Comparison of ENCODE assay signal across 1 cellular context in the genomic region with DNA sequence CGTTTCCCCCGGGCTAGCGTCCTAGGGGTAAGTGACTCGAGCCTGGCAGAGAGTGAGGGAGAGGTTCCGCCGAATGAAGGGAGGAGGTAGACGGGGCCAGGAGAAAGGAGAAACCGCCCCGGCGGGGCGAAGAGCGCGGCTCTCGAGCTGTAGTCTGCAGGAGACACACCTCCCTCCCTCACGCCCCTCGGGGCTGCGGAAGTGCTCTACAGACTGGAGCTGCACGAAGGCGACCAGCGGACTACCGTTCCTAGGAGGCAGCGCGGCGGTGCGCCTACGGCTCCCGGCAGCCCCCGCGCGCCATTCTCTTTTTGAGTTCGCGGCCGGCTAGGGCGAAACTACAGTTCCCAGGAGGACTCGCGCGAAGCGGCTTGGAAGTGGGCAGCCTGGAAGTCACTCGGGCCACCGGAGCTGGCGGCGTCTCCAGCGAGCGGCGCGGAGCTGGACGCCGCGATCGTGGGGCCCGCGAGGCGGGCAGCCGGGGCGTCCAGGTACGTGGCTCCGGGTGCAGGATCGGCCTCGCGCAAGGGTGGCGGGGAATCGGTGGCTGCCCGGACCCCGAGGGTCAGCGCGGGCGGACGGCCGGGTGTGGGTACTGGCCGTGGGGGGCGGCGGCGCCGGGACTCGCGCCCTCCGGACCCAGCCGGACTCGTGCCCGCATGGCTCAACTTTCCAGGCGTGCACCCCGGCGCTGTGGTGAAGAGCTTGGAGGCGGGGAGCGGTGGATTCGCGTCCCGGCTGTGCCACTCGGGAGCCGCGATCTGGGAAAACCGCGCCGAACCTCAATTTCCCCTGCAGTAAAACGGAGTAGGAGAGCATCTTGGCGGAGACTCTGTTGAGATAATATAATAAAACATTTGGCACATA.
TF ChIP-seq lines count a peak whose summit lies in the region.

A gene with protein sequence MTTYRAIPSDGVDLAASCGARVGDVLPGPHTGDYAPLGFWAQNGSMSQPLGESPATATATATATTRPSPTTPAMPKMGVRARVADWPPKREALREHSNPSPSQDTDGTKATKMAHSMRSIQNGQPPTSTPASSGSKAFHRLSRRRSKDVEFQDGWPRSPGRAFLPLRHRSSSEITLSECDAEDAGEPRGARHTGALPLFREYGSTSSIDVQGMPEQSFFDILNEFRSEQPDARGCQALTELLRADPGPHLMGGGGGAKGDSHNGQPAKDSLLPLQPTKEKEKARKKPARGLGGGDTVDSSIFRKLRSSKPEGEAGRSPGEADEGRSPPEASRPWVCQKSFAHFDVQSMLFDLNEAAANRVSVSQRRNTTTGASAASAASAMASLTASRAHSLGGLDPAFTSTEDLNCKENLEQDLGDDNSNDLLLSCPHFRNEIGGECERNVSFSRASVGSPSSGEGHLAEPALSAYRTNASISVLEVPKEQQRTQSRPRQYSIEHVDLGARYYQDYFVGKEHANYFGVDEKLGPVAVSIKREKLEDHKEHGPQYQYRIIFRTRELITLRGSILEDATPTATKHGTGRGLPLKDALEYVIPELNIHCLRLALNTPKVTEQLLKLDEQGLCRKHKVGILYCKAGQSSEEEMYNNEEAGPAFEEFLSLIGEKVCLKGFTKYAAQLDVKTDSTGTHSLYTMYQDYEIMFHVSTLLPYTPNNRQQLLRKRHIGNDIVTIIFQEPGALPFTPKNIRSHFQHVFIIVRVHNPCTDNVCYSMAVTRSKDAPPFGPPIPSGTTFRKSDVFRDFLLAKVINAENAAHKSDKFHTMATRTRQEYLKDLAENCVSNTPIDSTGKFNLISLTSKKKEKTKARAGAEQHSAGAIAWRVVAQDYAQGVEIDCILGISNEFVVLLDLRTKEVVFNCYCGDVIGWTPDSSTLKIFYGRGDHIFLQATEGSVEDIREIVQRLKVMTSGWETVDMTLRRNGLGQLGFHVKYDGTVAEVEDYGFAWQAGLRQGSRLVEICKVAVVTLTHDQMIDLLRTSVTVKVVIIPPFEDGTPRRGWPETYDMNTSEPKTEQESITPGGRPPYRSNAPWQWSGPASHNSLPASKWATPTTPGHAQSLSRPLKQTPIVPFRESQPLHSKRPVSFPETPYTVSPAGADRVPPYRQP (N-terminal part only) (plus strand): TSS at position 341 of the 867 bp plus-strand sequence. CDS start 174,358 bp downstream, outside the sequence.

TF ChIP-seq in K562, 482 proteins besides CTCF, POLR2A, EP300 and RAD21 (continued from another document and continues in another):
- TF ChIP-seq ZNF445 (CRISPR knock-in tag; IDR thresholded peaks at IDR 0.05; ENCODE audit: low read depth) (no peak), NR2C2 (CRISPR knock-in tag; IDR thresholded peaks at IDR 0.05) (0 out of 2 replicates have a peak, but pooled peaks have one; percentile 30), NR2C2 (tag; IDR thresholded peaks at IDR 0.05) (peak; percentile 88), ARID2 (IDR thresholded peaks at IDR 0.05) (no peak), MTA1 (IDR thresholded peaks at IDR 0.05; ENCODE audit: borderline replicate concordance) (no peak), ZNF324 (CRISPR knock-in tag; IDR thresholded peaks at IDR 0.05) (no peak), ZNF507 (tag; conservative IDR thresholded peaks at IDR 0.05) (no peak), CC2D1A (IDR thresholded peaks at IDR 0.05) (no peak), HCFC1 (IDR thresholded peaks at IDR 0.05; ENCODE audit: low read depth, low read length) (peak; percentile 99), CBX8 (IDR thresholded peaks at IDR 0.05; ENCODE audit: borderline replicate concordance, extremely low read depth, low read depth, low read length, poor library complexity, severe bottlenecking) (no peak), L3MBTL2 (IDR thresholded peaks at IDR 0.05) (peak; percentile 10), ESRRB (CRISPR knock-in tag; IDR thresholded peaks at IDR 0.05; ENCODE audit: borderline replicate concordance) (no peak), MECOM (CRISPR knock-in tag; IDR thresholded peaks at IDR 0.05) (no peak), CEBPB (tag; IDR thresholded peaks at IDR 0.05) (no peak), FOXJ2 (tag; IDR thresholded peaks at IDR 0.05) (0 out of 2 replicates have a peak, but pooled peaks have one; percentile 52), ZNF232 (CRISPR knock-in tag; IDR thresholded peaks at IDR 0.05) (no peak), SMARCC2 (IDR thresholded peaks at IDR 0.05; ENCODE audit: low read depth) (no peak), ZSCAN32 (CRISPR knock-in tag; IDR thresholded peaks at IDR 0.05) (no peak), RBM22 (IDR thresholded peaks at IDR 0.05; ENCODE audit: low read depth, low read length, poor library complexity, severe bottlenecking) (no peak), CAMTA2 (CRISPR knock-in tag; conservative IDR thresholded peaks at IDR 0.05) (no peak), NCOA6 (IDR thresholded peaks at IDR 0.05) (no peak), HIVEP1 (CRISPR knock-in tag; IDR thresholded peaks at IDR 0.05) (0 out of 2 replicates have a peak, but pooled peaks have one; percentile 13), ZNF41 (CRISPR knock-in tag; conservative IDR thresholded peaks at IDR 0.05) (no peak), FOSL1 (tag; conservative IDR thresholded peaks at IDR 0.05) (no peak), KLF6 (CRISPR knock-in tag; IDR thresholded peaks at IDR 0.05; ENCODE audit: borderline replicate concordance) (no peak), POLR2B (IDR thresholded peaks at IDR 0.05; ENCODE audit: low read depth, partially characterized antibody) (no peak), MTF1 (CRISPR knock-in tag; IDR thresholded peaks at IDR 0.05; ENCODE audit: borderline replicate concordance) (no peak), RUNX1 (IDR thresholded peaks at IDR 0.05; ENCODE audit: low read depth) (no peak), RBM15 (IDR thresholded peaks at IDR 0.05; ENCODE audit: insufficient read depth, low read length) (no peak), SP1 (CRISPR knock-in tag; IDR thresholded peaks at IDR 0.05) (no peak), XRCC5 (IDR thresholded peaks at IDR 0.05; ENCODE audit: low read depth, low read length) (peak; percentile 41; the same call in 1 of the 2 replicates), FOXK2 (conservative IDR thresholded peaks at IDR 0.05 in 1 of 2, IDR thresholded peaks at IDR 0.05 in 1 of 2; ENCODE audit: low read depth in 2 of 2) (no peak), ZNF263 (CRISPR knock-in tag; IDR thresholded peaks at IDR 0.05; ENCODE audit: borderline replicate concordance) (no peak), TAF9B (IDR thresholded peaks at IDR 0.05; ENCODE audit: partially characterized antibody) (no peak), TRIM24 (IDR thresholded peaks at IDR 0.05) (no peak), ZKSCAN8 (CRISPR knock-in tag; IDR thresholded peaks at IDR 0.05) (no peak), PRMT5 (CRISPR knock-in tag; IDR thresholded peaks at IDR 0.05) (no peak), ZNF589 (CRISPR knock-in tag; IDR thresholded peaks at IDR 0.05; ENCODE audit: low read depth) (peak; percentile 53; the same call in 1 of the 2 replicates), CXXC5 (CRISPR knock-in tag; IDR thresholded peaks at IDR 0.05) (peak; percentile 61), BCL6 (CRISPR knock-in tag; IDR thresholded peaks at IDR 0.05) (no peak), HDAC2 (IDR thresholded peaks at IDR 0.05) (peak; percentile 49; the same call in 1 of the 2 replicates), PHB (CRISPR knock-in tag; IDR thresholded peaks at IDR 0.05) (no peak), MAZ (CRISPR knock-in tag; conservative IDR thresholded peaks at IDR 0.05 in 1 of 2, IDR thresholded peaks at IDR 0.05 in 1 of 2) (peak; percentile 73 to 78), FOS (IDR thresholded peaks at IDR 0.05; ENCODE audit: extremely low read depth, insufficient read length) (no peak), FOXJ3 (CRISPR knock-in tag; IDR thresholded peaks at IDR 0.05) (no peak), CBFA2T3 (IDR thresholded peaks at IDR 0.05) (no peak), ZNF561 (CRISPR knock-in tag; conservative IDR thresholded peaks at IDR 0.05) (no peak), YBX1 (IDR thresholded peaks at IDR 0.05) (no peak), NFE2 (IDR thresholded peaks at IDR 0.05; ENCODE audit: low read depth) (no peak), LARP7 (IDR thresholded peaks at IDR 0.05) (no peak), PHB2 (IDR thresholded peaks at IDR 0.05; ENCODE audit: low read depth) (no peak), GATAD2B (IDR thresholded peaks at IDR 0.05; ENCODE audit: borderline replicate concordance) (peak; percentile 69; the same call in 1 of the 2 replicates), JUNB (CRISPR knock-in tag; conservative IDR thresholded peaks at IDR 0.05) (no peak), NCOR1 (IDR thresholded peaks at IDR 0.05) (no peak), ERF (CRISPR knock-in tag; IDR thresholded peaks at IDR 0.05) (no peak), NUFIP1 (IDR thresholded peaks at IDR 0.05; ENCODE audit: partially characterized antibody) (no peak)
- TF ChIP-seq, protein P1, sequence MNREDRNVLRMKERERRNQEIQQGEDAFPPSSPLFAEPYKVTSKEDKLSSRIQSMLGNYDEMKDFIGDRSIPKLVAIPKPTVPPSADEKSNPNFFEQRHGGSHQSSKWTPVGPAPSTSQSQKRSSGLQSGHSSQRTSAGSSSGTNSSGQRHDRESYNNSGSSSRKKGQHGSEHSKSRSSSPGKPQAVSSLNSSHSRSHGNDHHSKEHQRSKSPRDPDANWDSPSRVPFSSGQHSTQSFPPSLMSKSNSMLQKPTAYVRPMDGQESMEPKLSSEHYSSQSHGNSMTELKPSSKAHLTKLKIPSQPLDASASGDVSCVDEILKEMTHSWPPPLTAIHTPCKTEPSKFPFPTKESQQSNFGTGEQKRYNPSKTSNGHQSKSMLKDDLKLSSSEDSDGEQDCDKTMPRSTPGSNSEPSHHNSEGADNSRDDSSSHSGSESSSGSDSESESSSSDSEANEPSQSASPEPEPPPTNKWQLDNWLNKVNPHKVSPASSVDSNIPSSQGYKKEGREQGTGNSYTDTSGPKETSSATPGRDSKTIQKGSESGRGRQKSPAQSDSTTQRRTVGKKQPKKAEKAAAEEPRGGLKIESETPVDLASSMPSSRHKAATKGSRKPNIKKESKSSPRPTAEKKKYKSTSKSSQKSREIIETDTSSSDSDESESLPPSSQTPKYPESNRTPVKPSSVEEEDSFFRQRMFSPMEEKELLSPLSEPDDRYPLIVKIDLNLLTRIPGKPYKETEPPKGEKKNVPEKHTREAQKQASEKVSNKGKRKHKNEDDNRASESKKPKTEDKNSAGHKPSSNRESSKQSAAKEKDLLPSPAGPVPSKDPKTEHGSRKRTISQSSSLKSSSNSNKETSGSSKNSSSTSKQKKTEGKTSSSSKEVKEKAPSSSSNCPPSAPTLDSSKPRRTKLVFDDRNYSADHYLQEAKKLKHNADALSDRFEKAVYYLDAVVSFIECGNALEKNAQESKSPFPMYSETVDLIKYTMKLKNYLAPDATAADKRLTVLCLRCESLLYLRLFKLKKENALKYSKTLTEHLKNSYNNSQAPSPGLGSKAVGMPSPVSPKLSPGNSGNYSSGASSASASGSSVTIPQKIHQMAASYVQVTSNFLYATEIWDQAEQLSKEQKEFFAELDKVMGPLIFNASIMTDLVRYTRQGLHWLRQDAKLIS (CRISPR knock-in tag; IDR thresholded peaks at IDR 0.05): no peak
- TF ChIP-seq, protein P2, sequence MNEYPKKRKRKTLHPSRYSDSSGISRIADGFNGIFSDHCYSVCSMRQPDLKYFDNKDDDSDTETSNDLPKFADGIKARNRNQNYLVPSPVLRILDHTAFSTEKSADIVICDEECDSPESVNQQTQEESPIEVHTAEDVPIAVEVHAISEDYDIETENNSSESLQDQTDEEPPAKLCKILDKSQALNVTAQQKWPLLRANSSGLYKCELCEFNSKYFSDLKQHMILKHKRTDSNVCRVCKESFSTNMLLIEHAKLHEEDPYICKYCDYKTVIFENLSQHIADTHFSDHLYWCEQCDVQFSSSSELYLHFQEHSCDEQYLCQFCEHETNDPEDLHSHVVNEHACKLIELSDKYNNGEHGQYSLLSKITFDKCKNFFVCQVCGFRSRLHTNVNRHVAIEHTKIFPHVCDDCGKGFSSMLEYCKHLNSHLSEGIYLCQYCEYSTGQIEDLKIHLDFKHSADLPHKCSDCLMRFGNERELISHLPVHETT (CRISPR knock-in tag; conservative IDR thresholded peaks at IDR 0.05 in 1 of 2, IDR thresholded peaks at IDR 0.05 in 1 of 2): peak in 1 of 2 experiments; percentile 94; a peak in 2 of 4 replicates
- TF ChIP-seq, protein P3, sequence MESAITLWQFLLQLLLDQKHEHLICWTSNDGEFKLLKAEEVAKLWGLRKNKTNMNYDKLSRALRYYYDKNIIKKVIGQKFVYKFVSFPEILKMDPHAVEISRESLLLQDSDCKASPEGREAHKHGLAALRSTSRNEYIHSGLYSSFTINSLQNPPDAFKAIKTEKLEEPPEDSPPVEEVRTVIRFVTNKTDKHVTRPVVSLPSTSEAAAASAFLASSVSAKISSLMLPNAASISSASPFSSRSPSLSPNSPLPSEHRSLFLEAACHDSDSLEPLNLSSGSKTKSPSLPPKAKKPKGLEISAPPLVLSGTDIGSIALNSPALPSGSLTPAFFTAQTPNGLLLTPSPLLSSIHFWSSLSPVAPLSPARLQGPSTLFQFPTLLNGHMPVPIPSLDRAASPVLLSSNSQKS (CRISPR knock-in tag; IDR thresholded peaks at IDR 0.05): no peak
- TF ChIP-seq, protein P4, sequence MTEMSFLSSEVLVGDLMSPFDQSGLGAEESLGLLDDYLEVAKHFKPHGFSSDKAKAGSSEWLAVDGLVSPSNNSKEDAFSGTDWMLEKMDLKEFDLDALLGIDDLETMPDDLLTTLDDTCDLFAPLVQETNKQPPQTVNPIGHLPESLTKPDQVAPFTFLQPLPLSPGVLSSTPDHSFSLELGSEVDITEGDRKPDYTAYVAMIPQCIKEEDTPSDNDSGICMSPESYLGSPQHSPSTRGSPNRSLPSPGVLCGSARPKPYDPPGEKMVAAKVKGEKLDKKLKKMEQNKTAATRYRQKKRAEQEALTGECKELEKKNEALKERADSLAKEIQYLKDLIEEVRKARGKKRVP (CRISPR knock-in tag; IDR thresholded peaks at IDR 0.05): 0 out of 2 replicates have a peak, but pooled peaks have one; percentile 52
- TF ChIP-seq, protein P5, sequence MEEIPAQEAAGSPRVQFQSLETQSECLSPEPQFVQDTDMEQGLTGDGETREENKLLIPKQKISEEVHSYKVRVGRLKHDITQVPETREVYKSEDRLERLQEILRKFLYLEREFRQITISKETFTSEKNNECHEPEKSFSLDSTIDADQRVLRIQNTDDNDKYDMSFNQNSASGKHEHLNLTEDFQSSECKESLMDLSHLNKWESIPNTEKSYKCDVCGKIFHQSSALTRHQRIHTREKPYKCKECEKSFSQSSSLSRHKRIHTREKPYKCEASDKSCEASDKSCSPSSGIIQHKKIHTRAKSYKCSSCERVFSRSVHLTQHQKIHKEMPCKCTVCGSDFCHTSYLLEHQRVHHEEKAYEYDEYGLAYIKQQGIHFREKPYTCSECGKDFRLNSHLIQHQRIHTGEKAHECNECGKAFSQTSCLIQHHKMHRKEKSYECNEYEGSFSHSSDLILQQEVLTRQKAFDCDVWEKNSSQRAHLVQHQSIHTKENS (CRISPR knock-in tag; IDR thresholded peaks at IDR 0.05): no peak
- TF ChIP-seq, protein P6, sequence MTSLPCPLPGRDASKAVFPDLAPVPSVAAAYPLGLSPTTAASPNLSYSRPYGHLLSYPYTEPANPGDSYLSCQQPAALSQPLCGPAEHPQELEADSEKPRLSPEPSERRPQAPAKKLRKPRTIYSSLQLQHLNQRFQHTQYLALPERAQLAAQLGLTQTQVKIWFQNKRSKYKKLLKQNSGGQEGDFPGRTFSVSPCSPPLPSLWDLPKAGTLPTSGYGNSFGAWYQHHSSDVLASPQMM (CRISPR knock-in tag; IDR thresholded peaks at IDR 0.05): no peak
- TF ChIP-seq, protein P7, sequence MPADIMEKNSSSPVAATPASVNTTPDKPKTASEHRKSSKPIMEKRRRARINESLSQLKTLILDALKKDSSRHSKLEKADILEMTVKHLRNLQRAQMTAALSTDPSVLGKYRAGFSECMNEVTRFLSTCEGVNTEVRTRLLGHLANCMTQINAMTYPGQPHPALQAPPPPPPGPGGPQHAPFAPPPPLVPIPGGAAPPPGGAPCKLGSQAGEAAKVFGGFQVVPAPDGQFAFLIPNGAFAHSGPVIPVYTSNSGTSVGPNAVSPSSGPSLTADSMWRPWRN (IDR thresholded peaks at IDR 0.05; ENCODE audit: low read depth): no peak
